ENCODE assay signal across 17 cellular contexts in genomic region chr10:3028444-3028843, GRCh38. TPM values are rescaled to one million over a fixed set of nuclear protein-coding genes. Genes with fewer than 3 reads are reported as not detected.
A peak's percentile ranks its signal among the peaks of the same experiment; 100 is the strongest.
DNase-seq lines count a peak whose midpoint lies in the region; ATAC-seq and TF ChIP-seq lines count a peak whose summit lies in the region.
"Had no signal": no experiment of that assay in that cellular context is flagged by ENCODE, and none has a peak within 500 bp of the region (broad histone marks: within the 10 kb centered on the region; RNA-seq: fewer than 3 reads in every experiment).

No MANE protein-coding gene starts in this region.

- H3K9me1 ChIP-seq in IMR-90 (ENCODE audit: insufficient read depth, low read length) = no peaks in the 10 kb centered on the region; the same call in 1 of the 2 replicates

- no peak overlapping the region for H2BK15ac ChIP-seq in IMR-90 (ENCODE audit: low read depth, low read length)

- dilution Hi-C loops in IMR-90 (cut with HindIII; ENCODE audit: low sequenced_read_pairs, unreplicated experiment) = loop anchor here (25.0 kb wide), 1 partner anchor 91 kb away; no protein-coding TSS in a partner anchor

- H2BK20ac ChIP-seq in IMR-90 (ENCODE audit: low read depth, low read length) = peak overlapping the region; percentile 62; the same call in 1 of the 2 replicates

- no peak for TF ChIP-seq POLR2A in IMR-90 (IDR thresholded peaks at IDR 0.05; ENCODE audit: low read depth, low read length)

- H3K4me3 ChIP-seq in IMR-90 (ENCODE audit: insufficient read depth, low read depth, low read length) = no peak overlapping the region
- H3K4me3 ChIP-seq: GM23248 had no signal

- H3K56ac ChIP-seq in IMR-90 (ENCODE audit: extremely low read depth, insufficient read depth, low read length) = no peak overlapping the region

- no peak overlapping the region for H2AK9ac ChIP-seq in IMR-90 (replicated peaks; ENCODE audit: low read depth, low read length, poor library complexity)

- peak overlapping the region; percentile 21; the same call in 1 of the 2 replicates for H2BK120ac ChIP-seq in IMR-90 (ENCODE audit: low read depth, low read length)

- BruUV-seq in IMR-90 (replicated peaks; lab: Mats Ljungman, UMichigan) = no TSS peak

- no peak overlapping the region for H3K4me2 ChIP-seq in IMR-90 (ENCODE audit: low read depth, low read length)

- no peak overlapping the region for H4K5ac ChIP-seq in IMR-90 (ENCODE audit: low read depth, low read length)

- no peak overlapping the region for H3K14ac ChIP-seq in IMR-90 (replicated peaks; ENCODE audit: low read depth, low read length)

- H3K4me3 Mint-ChIP-seq in activated T-cell treated with anti-CD3 and anti-CD28 coated beads, Interleukin-2, amount 50 U/mL, for 72 hours = no peak overlapping the region
- H3K4me3 Mint-ChIP-seq: CD4-positive, CD25-positive, alpha-beta regulatory T cell; CD8-positive, alpha-beta T cell had no signal

- CTCF ChIA-PET in IMR-90 (lab: Yijun Ruan, JAX) = no interaction called here

- H2BK5ac ChIP-seq in IMR-90 (ENCODE audit: low read depth, low read length, poor library complexity, severe bottlenecking) = no peak overlapping the region

- H2AK5ac ChIP-seq in IMR-90 (ENCODE audit: low read depth, low read length) = 0 out of 2 replicates have a peak overlapping the region, but pooled peaks have one; percentile 14

- ATAC-seq in IMR-90 (ENCODE audit: low read depth) = no peak
- no peak for ATAC-seq in activated T-cell treated with anti-CD3 and anti-CD28 coated beads, Interleukin-2, amount 50 U/mL, for 72 hours (replicated peaks in 1 of 2)
- ATAC-seq: CD8-positive, alpha-beta T cell had no signal

- peak overlapping the region; percentile 33; the same call in 1 of the 2 replicates for H4K91ac ChIP-seq in IMR-90 (ENCODE audit: insufficient read depth, low read depth, low read length)

- in situ Hi-C loops in IMR-90 (cut with MboI; ENCODE audit: low sequenced_read_pairs) = no loop called here

- DNase-seq in COLO829 (ENCODE audit: low spot score) = peak; percentile 22
- no peak for DNase-seq in IMR-90
- DNase-seq in left kidney (ENCODE audit: low read depth, low spot score) = peak; percentile 21
- DNase-seq in renal cortical epithelial cell (ENCODE audit: low read depth) = peak; percentile 40
- DNase-seq in NCI-H2171 treated with DMSO at 0.1 percent for 48 hours (lab: John Stamatoyannopoulos, UW) = no peak
- DNase-seq in activated T-cell treated with anti-CD3 and anti-CD28 coated beads, Interleukin-2, amount 50 U/mL, for 72 hours = no peak
- no peak for DNase-seq in NCI-H510A treated with DMSO at 0.1 percent for 48 hours (lab: John Stamatoyannopoulos, UW)
- DNase-seq: C1 segment of cervical spinal cord; CD4-positive, CD25-positive, alpha-beta regulatory T cell; CD8-positive, alpha-beta T cell; DMS 273 treated with DMSO at 0.1 percent for 48 hours; DMS53; DMS79 treated with DMSO at 0.1 percent for 48 hours; GF-D8; GM23248; H7; HCEC 1CT had no signal

- no peak overlapping the region for H4K8ac ChIP-seq in IMR-90 (ENCODE audit: low read depth in 2 of 2, low read length in 2 of 2)

- no peaks in the 10 kb centered on the region for H3K36me3 ChIP-seq in IMR-90 (ENCODE audit: control insufficient read depth, insufficient read depth, low read length)

- POLR2A ChIA-PET in IMR-90 (lab: Charles Lee; ENCODE audit: unreplicated experiment) = no interaction called here

- no peaks in the 10 kb centered on the region for H3K4me1 Mint-ChIP-seq in activated T-cell treated with anti-CD3 and anti-CD28 coated beads, Interleukin-2, amount 50 U/mL, for 72 hours (ENCODE audit: low read depth)
- H3K4me1 Mint-ChIP-seq: CD4-positive, CD25-positive, alpha-beta regulatory T cell had no signal

- TF ChIP-seq CTCF in IMR-90 (conservative IDR thresholded peaks at IDR 0.05; ENCODE audit: low read depth, low read length) = no peak

- no peak overlapping the region for H2AFZ ChIP-seq in IMR-90 (replicated peaks; ENCODE audit: low read length, poor library complexity)
- H2AFZ ChIP-seq: GM23248 had no signal

- 0 out of 2 replicates have a peak, but pooled peaks cover 3% of the 10 kb centered on the region for H3K9me3 ChIP-seq in IMR-90 (ENCODE audit: control insufficient read depth, insufficient read depth, low read length)

- H3K27me3 ChIP-seq in IMR-90 (ENCODE audit: control insufficient read depth, insufficient read depth, low read length) = peaks cover 2% of the 10 kb centered on the region; the same call in 1 of the 2 replicates

- H3K79me1 ChIP-seq in IMR-90 (ENCODE audit: low read depth in 1 of 2, low read length in 2 of 2) = no peaks in the 10 kb centered on the region

- H3K9me3 Mint-ChIP-seq in activated T-cell treated with anti-CD3 and anti-CD28 coated beads, Interleukin-2, amount 50 U/mL, for 72 hours = no peaks in the 10 kb centered on the region
- H3K9me3 Mint-ChIP-seq: CD8-positive, alpha-beta T cell had no signal

- peaks cover 16% of the 10 kb centered on the region for H3K27me3 Mint-ChIP-seq in activated T-cell treated with anti-CD3 and anti-CD28 coated beads, Interleukin-2, amount 50 U/mL, for 72 hours (ENCODE audit: low read depth)

- no peaks in the 10 kb centered on the region for H4K20me1 ChIP-seq in IMR-90 (ENCODE audit: insufficient read depth, low read length)

- H3K9ac ChIP-seq in IMR-90 (ENCODE audit: low read depth, low read length) = no peak overlapping the region
- H3K9ac ChIP-seq: GM23248 had no signal

- no peak overlapping the region for H3K27ac ChIP-seq in IMR-90 (ENCODE audit: insufficient read depth, low read length)
- H3K27ac ChIP-seq: GM23248 had no signal

- H3K18ac ChIP-seq in IMR-90 (ENCODE audit: low read depth, low read length) = no peak overlapping the region

- no peaks in the 10 kb centered on the region; the same call in none of the 2 replicates for H3K4me1 ChIP-seq in IMR-90 (ENCODE audit: control insufficient read depth, insufficient read depth, low read length)

- H3K27ac Mint-ChIP-seq in activated T-cell treated with anti-CD3 and anti-CD28 coated beads, Interleukin-2, amount 50 U/mL, for 72 hours = no peak overlapping the region
- H3K27ac Mint-ChIP-seq: CD4-positive, CD25-positive, alpha-beta regulatory T cell; CD8-positive, alpha-beta T cell had no signal

- no peak overlapping the region for H3K23ac ChIP-seq in IMR-90 (ENCODE audit: low read depth, low read length)

- H3K36me3 Mint-ChIP-seq in activated T-cell treated with anti-CD3 and anti-CD28 coated beads, Interleukin-2, amount 50 U/mL, for 72 hours (ENCODE audit: insufficient read depth in 2 of 2) = no peaks in the 10 kb centered on the region
- H3K36me3 Mint-ChIP-seq: CD4-positive, CD25-positive, alpha-beta regulatory T cell; CD8-positive, alpha-beta T cell had no signal

- intact Hi-C loops in IMR-90 (cut with micrococcal nuclease) = no loop called here

- WGBS in IMR-90 (ENCODE audit: extremely low coverage in 2 of 2, insufficient read length in 1 of 2), 2 experiments = 100% methylated on average over 2 of the region's 11 CpGs; no CpG with 5 or more reads in 1 of the 2 experiments

- peak overlapping the region; percentile 30; the same call in 1 of the 2 replicates for H3K4ac ChIP-seq in IMR-90 (ENCODE audit: low read depth, low read length)

- no peak for TF ChIP-seq RAD21 in IMR-90 (IDR thresholded peaks at IDR 0.05; ENCODE audit: low read length)

TF ChIP-seq in IMR-90, 13 proteins besides CTCF, POLR2A, EP300 and RAD21:
- no peak for TF ChIP-seq BHLHE40 (IDR thresholded peaks at IDR 0.05; ENCODE audit: low read depth, low read length)
- TF ChIP-seq SMC3 (IDR thresholded peaks at IDR 0.05; ENCODE audit: low read depth, low read length) = no peak
- no peak for TF ChIP-seq MAFK (IDR thresholded peaks at IDR 0.05; ENCODE audit: low read depth, low read length)
- TF ChIP-seq NFE2L2 (IDR thresholded peaks at IDR 0.05; ENCODE audit: low read depth, low read length) = no peak
- TF ChIP-seq RCOR1 (IDR thresholded peaks at IDR 0.05; ENCODE audit: insufficient replicate concordance, low read length) = no peak
- TF ChIP-seq ELK1 (IDR thresholded peaks at IDR 0.05; ENCODE audit: borderline replicate concordance, low read depth, low read length) = no peak
- no peak for TF ChIP-seq USF2 (IDR thresholded peaks at IDR 0.05; ENCODE audit: low read depth, low read length)
- TF ChIP-seq MAZ (IDR thresholded peaks at IDR 0.05; ENCODE audit: borderline replicate concordance, low read depth, low read length) = no peak
- no peak for TF ChIP-seq RFX5 (IDR thresholded peaks at IDR 0.05; ENCODE audit: low read depth, low read length)
- no peak for TF ChIP-seq FOS (IDR thresholded peaks at IDR 0.05; ENCODE audit: low read depth, low read length)
- no peak for TF ChIP-seq CHD1 (IDR thresholded peaks at IDR 0.05; ENCODE audit: low read depth, low read length)
- TF ChIP-seq MXI1 (IDR thresholded peaks at IDR 0.05; ENCODE audit: borderline replicate concordance, low read depth, low read length) = no peak

RNA-seq across cellular contexts. Expression of gene PFKP, which starts 38.9 kb away (rescaled TPM):
- total RNA-seq in IMR-90 (2012; rRNA removed) (281 and 294 TPM in 2 replicates), renal cortical epithelial cell (565 and 603 TPM in 2 replicates)
- 223 and 249 TPM in 2 replicates for polyA plus RNA-seq in IMR-90 (2012; rRNA removed)
- polyA plus RNA-seq in IMR-90 (2012; cell fraction: cytosol; rRNA removed) = 173 and 244 TPM in 2 replicates
- 276 and 335 TPM in 2 replicates for polyA plus RNA-seq in IMR-90 (2012; cell fraction: nucleus; rRNA removed; ENCODE audit: low replicate concordance)
- total RNA-seq in activated T-cell treated with anti-CD3 and anti-CD28 coated beads, Interleukin-2, amount 50 U/mL, for 72 hours = 100 to 1,000 TPM in 1 of 2 donors, 10 to 100 TPM in 1; 85.2 to 105 TPM

Comparison
In these comparisons a context has a peak if more than half of its experiments do, and no peak if none do; other contexts are left out.
1. DNase-seq: peak in COLO829 (single experiment), left kidney (single experiment) and renal cortical epithelial cell (single experiment); none in IMR-90 (single experiment), NCI-H2171 treated with DMSO at 0.1 percent for 48 hours (single experiment), activated T-cell treated with anti-CD3 and anti-CD28 coated beads, Interleukin-2, amount 50 U/mL, for 72 hours (0 of 2) and NCI-H510A treated with DMSO at 0.1 percent for 48 hours (single experiment).